Comparison of ENCODE assay signal across 1 cellular context in the genomic region with DNA sequence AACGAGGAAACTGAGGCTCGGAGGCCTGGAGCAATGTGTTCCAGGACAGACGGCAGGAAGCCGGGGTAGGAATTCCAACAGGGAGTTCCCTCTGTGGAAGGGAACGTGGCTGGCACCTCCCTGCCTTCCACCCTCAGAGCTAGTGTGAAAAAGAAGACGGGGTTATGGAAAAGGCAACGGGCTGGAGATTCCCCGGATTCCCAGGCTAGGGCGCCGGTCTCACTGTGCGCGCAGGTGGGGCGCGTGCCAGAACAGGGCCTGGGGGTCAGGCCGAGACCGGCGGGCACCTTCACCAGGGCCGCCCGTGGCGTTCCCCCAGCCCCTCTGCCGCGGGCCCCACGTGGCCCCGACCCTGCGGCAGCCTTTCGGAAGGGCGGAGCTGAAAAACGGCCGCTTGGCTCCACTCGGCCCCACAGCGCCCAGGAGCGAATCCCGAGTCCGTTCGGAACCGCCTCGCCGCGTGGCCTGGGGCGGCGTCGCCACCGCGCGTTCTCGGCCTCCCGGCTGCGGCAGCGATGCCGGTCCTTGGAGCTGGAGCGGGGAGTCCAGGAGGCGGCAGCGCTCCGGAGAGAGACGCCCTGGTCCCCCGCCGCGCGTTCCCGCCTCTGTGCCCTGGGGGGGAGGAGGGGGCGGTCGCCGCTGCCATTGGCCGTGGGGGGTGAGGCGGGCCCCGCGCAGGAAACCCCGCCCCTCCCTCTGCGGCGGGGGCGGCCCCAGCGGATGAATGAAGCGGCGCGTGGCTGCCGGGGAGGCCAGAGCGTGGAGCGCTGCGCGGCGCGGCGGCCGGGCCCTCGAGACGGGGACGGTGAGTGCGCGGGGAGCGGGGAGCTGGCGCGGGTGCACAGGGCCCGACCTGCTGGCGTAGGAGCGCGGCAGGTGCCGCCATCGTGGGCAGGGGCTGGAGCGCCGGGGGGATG.
A peak's percentile ranks its signal among the peaks of the same experiment; 100 is the strongest.
TF ChIP-seq lines count a peak whose summit lies in the region.

A gene with protein sequence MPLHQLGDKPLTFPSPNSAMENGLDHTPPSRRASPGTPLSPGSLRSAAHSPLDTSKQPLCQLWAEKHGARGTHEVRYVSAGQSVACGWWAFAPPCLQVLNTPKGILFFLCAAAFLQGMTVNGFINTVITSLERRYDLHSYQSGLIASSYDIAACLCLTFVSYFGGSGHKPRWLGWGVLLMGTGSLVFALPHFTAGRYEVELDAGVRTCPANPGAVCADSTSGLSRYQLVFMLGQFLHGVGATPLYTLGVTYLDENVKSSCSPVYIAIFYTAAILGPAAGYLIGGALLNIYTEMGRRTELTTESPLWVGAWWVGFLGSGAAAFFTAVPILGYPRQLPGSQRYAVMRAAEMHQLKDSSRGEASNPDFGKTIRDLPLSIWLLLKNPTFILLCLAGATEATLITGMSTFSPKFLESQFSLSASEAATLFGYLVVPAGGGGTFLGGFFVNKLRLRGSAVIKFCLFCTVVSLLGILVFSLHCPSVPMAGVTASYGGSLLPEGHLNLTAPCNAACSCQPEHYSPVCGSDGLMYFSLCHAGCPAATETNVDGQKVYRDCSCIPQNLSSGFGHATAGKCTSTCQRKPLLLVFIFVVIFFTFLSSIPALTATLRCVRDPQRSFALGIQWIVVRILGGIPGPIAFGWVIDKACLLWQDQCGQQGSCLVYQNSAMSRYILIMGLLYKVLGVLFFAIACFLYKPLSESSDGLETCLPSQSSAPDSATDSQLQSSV (plus strand): TSS at position 755 of the 917 bp plus-strand sequence. CDS start 13,952 bp downstream, outside the sequence.

TF ChIP-seq in HepG2, 621 proteins besides CTCF, POLR2A, EP300 and RAD21 (continued from another document and continues in another):
- TF ChIP-seq ZNF724P (CRISPR knock-in tag; IDR thresholded peaks at IDR 0.05; ENCODE audit: borderline replicate concordance) (peak; percentile 81), ZBTB1 (CRISPR knock-in tag; IDR thresholded peaks at IDR 0.05; ENCODE audit: borderline replicate concordance) (no peak), ZKSCAN1 (IDR thresholded peaks at IDR 0.05; ENCODE audit: low read length) (no peak), SATB2 (CRISPR knock-in tag; IDR thresholded peaks at IDR 0.05) (no peak), SMAD3 (CRISPR knock-in tag; IDR thresholded peaks at IDR 0.05) (no peak), ZNF574 (CRISPR knock-in tag; IDR thresholded peaks at IDR 0.05) (peak; percentile 66), ZNF878 (CRISPR knock-in tag; IDR thresholded peaks at IDR 0.05) (no peak), SRSF4 (IDR thresholded peaks at IDR 0.05; ENCODE audit: low read depth, low read length, poor library complexity, severe bottlenecking) (no peak), ZNF7 (CRISPR knock-in tag; IDR thresholded peaks at IDR 0.05) (peak; percentile 44; the same call in 1 of the 2 replicates), MAFK (conservative IDR thresholded peaks at IDR 0.05 in 1 of 2, IDR thresholded peaks at IDR 0.05 in 1 of 2; ENCODE audit: low read length in 2 of 2) (no peak), CBFB (CRISPR knock-in tag; IDR thresholded peaks at IDR 0.05) (no peak), ZNF329 (CRISPR knock-in tag; IDR thresholded peaks at IDR 0.05; ENCODE audit: low read depth) (peak; percentile 65; the same call in 1 of the 2 replicates), ZNF460 (CRISPR knock-in tag; IDR thresholded peaks at IDR 0.05; ENCODE audit: borderline replicate concordance) (no peak; the same call in 1 of the 2 replicates), YEATS2 (CRISPR knock-in tag; IDR thresholded peaks at IDR 0.05; ENCODE audit: borderline replicate concordance) (peak; percentile 48; the same call in 1 of the 2 replicates), JDP2 (CRISPR knock-in tag; IDR thresholded peaks at IDR 0.05; ENCODE audit: borderline replicate concordance) (no peak; the same call in 1 of the 2 replicates), ZNF563 (CRISPR knock-in tag; IDR thresholded peaks at IDR 0.05) (peak; percentile 96), ZC3H4 (CRISPR knock-in tag; IDR thresholded peaks at IDR 0.05; ENCODE audit: borderline replicate concordance) (no peak), ZBTB43 (CRISPR knock-in tag; conservative IDR thresholded peaks at IDR 0.05) (peak; percentile 81; the same call in 1 of the 2 replicates), ETV6 (CRISPR knock-in tag; conservative IDR thresholded peaks at IDR 0.05) (peak; percentile 93), ZNF44 (CRISPR knock-in tag; IDR thresholded peaks at IDR 0.05) (peak; percentile 74; the same call in 1 of the 2 replicates), DR1 (CRISPR knock-in tag; IDR thresholded peaks at IDR 0.05) (no peak; the same call in 1 of the 2 replicates), SPEN (CRISPR knock-in tag; IDR thresholded peaks at IDR 0.05; ENCODE audit: low read depth) (peak; percentile 89), ZBTB7A (CRISPR knock-in tag; IDR thresholded peaks at IDR 0.05) (peak; percentile 86; the same call in 1 of the 2 replicates), KAT2B (IDR thresholded peaks at IDR 0.05; ENCODE audit: borderline replicate concordance, low read depth, low read length) (no peak), ZNF766 (CRISPR knock-in tag; IDR thresholded peaks at IDR 0.05; ENCODE audit: borderline replicate concordance) (no peak; the same call in 1 of the 2 replicates)
- TF ChIP-seq, protein P1, sequence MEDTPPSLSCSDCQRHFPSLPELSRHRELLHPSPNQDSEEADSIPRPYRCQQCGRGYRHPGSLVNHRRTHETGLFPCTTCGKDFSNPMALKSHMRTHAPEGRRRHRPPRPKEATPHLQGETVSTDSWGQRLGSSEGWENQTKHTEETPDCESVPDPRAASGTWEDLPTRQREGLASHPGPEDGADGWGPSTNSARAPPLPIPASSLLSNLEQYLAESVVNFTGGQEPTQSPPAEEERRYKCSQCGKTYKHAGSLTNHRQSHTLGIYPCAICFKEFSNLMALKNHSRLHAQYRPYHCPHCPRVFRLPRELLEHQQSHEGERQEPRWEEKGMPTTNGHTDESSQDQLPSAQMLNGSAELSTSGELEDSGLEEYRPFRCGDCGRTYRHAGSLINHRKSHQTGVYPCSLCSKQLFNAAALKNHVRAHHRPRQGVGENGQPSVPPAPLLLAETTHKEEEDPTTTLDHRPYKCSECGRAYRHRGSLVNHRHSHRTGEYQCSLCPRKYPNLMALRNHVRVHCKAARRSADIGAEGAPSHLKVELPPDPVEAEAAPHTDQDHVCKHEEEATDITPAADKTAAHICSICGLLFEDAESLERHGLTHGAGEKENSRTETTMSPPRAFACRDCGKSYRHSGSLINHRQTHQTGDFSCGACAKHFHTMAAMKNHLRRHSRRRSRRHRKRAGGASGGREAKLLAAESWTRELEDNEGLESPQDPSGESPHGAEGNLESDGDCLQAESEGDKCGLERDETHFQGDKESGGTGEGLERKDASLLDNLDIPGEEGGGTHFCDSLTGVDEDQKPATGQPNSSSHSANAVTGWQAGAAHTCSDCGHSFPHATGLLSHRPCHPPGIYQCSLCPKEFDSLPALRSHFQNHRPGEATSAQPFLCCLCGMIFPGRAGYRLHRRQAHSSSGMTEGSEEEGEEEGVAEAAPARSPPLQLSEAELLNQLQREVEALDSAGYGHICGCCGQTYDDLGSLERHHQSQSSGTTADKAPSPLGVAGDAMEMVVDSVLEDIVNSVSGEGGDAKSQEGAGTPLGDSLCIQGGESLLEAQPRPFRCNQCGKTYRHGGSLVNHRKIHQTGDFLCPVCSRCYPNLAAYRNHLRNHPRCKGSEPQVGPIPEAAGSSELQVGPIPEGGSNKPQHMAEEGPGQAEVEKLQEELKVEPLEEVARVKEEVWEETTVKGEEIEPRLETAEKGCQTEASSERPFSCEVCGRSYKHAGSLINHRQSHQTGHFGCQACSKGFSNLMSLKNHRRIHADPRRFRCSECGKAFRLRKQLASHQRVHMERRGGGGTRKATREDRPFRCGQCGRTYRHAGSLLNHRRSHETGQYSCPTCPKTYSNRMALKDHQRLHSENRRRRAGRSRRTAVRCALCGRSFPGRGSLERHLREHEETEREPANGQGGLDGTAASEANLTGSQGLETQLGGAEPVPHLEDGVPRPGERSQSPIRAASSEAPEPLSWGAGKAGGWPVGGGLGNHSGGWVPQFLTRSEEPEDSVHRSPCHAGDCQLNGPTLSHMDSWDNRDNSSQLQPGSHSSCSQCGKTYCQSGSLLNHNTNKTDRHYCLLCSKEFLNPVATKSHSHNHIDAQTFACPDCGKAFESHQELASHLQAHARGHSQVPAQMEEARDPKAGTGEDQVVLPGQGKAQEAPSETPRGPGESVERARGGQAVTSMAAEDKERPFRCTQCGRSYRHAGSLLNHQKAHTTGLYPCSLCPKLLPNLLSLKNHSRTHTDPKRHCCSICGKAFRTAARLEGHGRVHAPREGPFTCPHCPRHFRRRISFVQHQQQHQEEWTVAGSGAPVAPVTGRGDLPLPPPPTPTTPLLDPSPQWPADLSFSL (CRISPR knock-in tag; IDR thresholded peaks at IDR 0.05) = no peak
- TF ChIP-seq, protein P2, sequence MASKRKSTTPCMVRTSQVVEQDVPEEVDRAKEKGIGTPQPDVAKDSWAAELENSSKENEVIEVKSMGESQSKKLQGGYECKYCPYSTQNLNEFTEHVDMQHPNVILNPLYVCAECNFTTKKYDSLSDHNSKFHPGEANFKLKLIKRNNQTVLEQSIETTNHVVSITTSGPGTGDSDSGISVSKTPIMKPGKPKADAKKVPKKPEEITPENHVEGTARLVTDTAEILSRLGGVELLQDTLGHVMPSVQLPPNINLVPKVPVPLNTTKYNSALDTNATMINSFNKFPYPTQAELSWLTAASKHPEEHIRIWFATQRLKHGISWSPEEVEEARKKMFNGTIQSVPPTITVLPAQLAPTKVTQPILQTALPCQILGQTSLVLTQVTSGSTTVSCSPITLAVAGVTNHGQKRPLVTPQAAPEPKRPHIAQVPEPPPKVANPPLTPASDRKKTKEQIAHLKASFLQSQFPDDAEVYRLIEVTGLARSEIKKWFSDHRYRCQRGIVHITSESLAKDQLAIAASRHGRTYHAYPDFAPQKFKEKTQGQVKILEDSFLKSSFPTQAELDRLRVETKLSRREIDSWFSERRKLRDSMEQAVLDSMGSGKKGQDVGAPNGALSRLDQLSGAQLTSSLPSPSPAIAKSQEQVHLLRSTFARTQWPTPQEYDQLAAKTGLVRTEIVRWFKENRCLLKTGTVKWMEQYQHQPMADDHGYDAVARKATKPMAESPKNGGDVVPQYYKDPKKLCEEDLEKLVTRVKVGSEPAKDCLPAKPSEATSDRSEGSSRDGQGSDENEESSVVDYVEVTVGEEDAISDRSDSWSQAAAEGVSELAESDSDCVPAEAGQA (IDR thresholded peaks at IDR 0.05; ENCODE audit: low read depth) = peak; percentile 49; the same call in 1 of the 2 replicates
- TF ChIP-seq, protein P2 (CRISPR knock-in tag; IDR thresholded peaks at IDR 0.05; ENCODE audit: borderline replicate concordance) = peak; percentile 13; the same call in 1 of the 2 replicates
- TF ChIP-seq, protein P3, sequence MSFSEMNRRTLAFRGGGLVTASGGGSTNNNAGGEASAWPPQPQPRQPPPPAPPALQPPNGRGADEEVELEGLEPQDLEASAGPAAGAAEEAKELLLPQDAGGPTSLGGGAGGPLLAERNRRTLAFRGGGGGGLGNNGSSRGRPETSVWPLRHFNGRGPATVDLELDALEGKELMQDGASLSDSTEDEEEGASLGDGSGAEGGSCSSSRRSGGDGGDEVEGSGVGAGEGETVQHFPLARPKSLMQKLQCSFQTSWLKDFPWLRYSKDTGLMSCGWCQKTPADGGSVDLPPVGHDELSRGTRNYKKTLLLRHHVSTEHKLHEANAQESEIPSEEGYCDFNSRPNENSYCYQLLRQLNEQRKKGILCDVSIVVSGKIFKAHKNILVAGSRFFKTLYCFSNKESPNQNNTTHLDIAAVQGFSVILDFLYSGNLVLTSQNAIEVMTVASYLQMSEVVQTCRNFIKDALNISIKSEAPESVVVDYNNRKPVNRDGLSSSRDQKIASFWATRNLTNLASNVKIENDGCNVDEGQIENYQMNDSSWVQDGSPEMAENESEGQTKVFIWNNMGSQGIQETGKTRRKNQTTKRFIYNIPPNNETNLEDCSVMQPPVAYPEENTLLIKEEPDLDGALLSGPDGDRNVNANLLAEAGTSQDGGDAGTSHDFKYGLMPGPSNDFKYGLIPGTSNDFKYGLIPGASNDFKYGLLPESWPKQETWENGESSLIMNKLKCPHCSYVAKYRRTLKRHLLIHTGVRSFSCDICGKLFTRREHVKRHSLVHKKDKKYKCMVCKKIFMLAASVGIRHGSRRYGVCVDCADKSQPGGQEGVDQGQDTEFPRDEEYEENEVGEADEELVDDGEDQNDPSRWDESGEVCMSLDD (CRISPR knock-in tag; IDR thresholded peaks at IDR 0.05; ENCODE audit: borderline replicate concordance) = 0 out of 2 replicates have a peak, but pooled peaks have one; percentile 29
